8 cellular contexts compared by ENCODE assay signal in the genomic region with DNA sequence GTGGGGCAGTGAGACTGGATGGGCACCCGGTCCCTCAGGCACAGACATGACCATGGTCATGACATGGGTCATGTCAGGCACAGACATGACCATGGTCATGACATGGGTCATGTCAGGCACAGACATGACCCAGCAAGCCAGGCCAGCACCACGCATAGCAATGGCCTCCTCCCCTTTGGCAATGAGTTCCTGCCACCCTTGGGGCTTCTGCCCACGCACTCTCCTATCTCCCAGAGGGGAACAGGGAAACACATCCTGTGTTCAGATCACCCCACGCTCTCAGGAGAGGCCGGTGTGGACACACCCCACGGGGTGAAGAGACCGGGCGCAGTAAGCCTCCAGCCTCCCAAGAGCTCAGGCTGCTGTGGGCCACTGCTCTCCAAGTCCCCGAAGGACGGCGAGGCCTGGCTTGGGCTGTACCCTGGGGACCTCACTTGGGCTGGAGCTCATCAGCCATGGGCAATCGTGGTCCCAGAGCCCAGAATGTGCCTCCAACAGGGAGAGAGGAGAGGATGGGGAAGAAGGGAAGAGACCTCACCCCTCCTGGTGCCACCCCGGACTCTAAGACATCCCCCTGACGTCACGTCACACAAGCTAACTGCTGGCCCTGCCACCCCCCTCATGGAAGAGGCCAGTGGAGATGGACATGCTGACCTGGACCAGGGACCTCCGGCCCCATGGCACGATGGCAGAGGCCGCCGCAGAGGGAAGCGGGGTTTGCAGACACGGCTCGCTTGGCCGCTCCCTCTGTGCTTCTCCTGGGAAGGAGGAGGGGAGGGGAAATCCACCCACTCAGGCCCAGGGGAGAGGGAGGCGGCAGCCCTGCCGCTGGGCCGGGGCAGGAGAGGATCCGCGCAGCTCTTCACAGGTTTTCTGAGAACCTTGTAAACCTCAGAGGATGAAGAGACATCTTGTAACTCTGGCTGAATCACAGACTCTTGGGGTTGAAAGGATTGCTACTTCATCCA.
DNase-seq lines count a peak whose midpoint lies in the region; ATAC-seq and TF ChIP-seq lines count a peak whose summit lies in the region.

No MANE protein-coding gene starts in this region.

- no peaks in the 10 kb centered on the region for H3K27me3 Mint-ChIP-seq in activated T-cell treated with anti-CD3 and anti-CD28 coated beads, Interleukin-2, amount 50 U/mL, for 24 hours

- H3K9me3 ChIP-seq in mucosa of descending colon, result no peaks in the 10 kb centered on the region

- TF ChIP-seq CTCF in mucosa of descending colon (IDR thresholded peaks at IDR 0.05), result no peak

- H3K4me1 Mint-ChIP-seq in activated T-cell treated with anti-CD3 and anti-CD28 coated beads, Interleukin-2, amount 50 U/mL, for 24 hours (ENCODE audit: low read depth), result peaks cover 77% of the 10 kb centered on the region

- no peaks in the 10 kb centered on the region for H3K36me3 ChIP-seq in mucosa of descending colon (ENCODE audit: low read depth)

- H3K36me3 Mint-ChIP-seq in activated T-cell treated with anti-CD3 and anti-CD28 coated beads, Interleukin-2, amount 50 U/mL, for 24 hours (ENCODE audit: low read depth), result peaks cover 13% of the 10 kb centered on the region

- no peaks in the 10 kb centered on the region for H3K9me3 Mint-ChIP-seq in activated T-cell treated with anti-CD3 and anti-CD28 coated beads, Interleukin-2, amount 50 U/mL, for 24 hours

- peak; percentile 12 for ATAC-seq in HG03280 (IDR thresholded peaks at IDR 0.05; ENCODE audit: unreplicated experiment)
- ATAC-seq in mucosa of descending colon, result peak; percentile 15

- peak; percentile 35 for DNase-seq in stimulated activated CD4-positive, alpha-beta T cell treated with anti-CD3 and anti-CD28 coated beads, Interleukin-15, amount 100 ng/mL, for 24 hours
- no peak for DNase-seq in stimulated activated CD4-positive, alpha-beta T cell treated with anti-CD3 and anti-CD28 coated beads, Interleukin-4, amount 100 ng/mL, for 24 hours
- peak; percentile 65 for DNase-seq in activated T-cell treated with anti-CD3 and anti-CD28 coated beads, Interleukin-2, amount 50 U/mL, for 24 hours
- peak in 2 of 3 donors; percentile 32 to 52 for DNase-seq in mucosa of descending colon
- no peak for DNase-seq in NCI-H1105 treated with DMSO at 0.1 percent for 48 hours (lab: John Stamatoyannopoulos, UW)
- DNase-seq in GF-D8 (lab: John Stamatoyannopoulos, UW), result no peak
- no peak for DNase-seq in anterior cingulate cortex (lab: John Stamatoyannopoulos, UW)

- intact Hi-C loops in mucosa of descending colon (cut with DNase I, micrococcal nuclease), result no loop called here

- peak overlapping the region; percentile 77 for H3K4me3 Mint-ChIP-seq in activated T-cell treated with anti-CD3 and anti-CD28 coated beads, Interleukin-2, amount 50 U/mL, for 24 hours

- H3K27ac Mint-ChIP-seq in activated T-cell treated with anti-CD3 and anti-CD28 coated beads, Interleukin-2, amount 50 U/mL, for 24 hours, result peak overlapping the region; percentile 94

- H3K4me1 ChIP-seq in mucosa of descending colon (ENCODE audit: low read depth), result no peaks in the 10 kb centered on the region

- H3K4me3 ChIP-seq in mucosa of descending colon, result no peak overlapping the region

Comparison
In these comparisons a context has a peak if more than half of its experiments do, and no peak if none do; other contexts are left out.
1. DNase-seq: peak in stimulated activated CD4-positive, alpha-beta T cell treated with anti-CD3 and anti-CD28 coated beads, Interleukin-15, amount 100 ng/mL, for 24 hours (single experiment), activated T-cell treated with anti-CD3 and anti-CD28 coated beads, Interleukin-2, amount 50 U/mL, for 24 hours (single experiment) and mucosa of descending colon (2 of 3); none in stimulated activated CD4-positive, alpha-beta T cell treated with anti-CD3 and anti-CD28 coated beads, Interleukin-4, amount 100 ng/mL, for 24 hours (single experiment), NCI-H1105 treated with DMSO at 0.1 percent for 48 hours (single experiment), GF-D8 (single experiment) and anterior cingulate cortex (0 of 58).